In genomic region chr16:35195173-35195863, GRCh38 we compare ENCODE assay signal across 18 cellular contexts.
DNase-seq lines count a peak whose midpoint lies in the region; ATAC-seq, FAIRE-seq and TF ChIP-seq lines count a peak whose summit lies in the region.
"Had no signal": no experiment of that assay in that cellular context is flagged by ENCODE, and none has a peak within 500 bp of the region (broad histone marks: within the 10 kb centered on the region; RNA-seq: fewer than 3 reads in every experiment).

No MANE protein-coding gene starts in this region.

- no peaks in the 10 kb centered on the region for H3K79me2 ChIP-seq in OCI-LY1 (ENCODE audit: insufficient read depth, low read length)
- H3K79me2 ChIP-seq in K562 (ENCODE audit: control insufficient read depth, insufficient read depth, low read length) = no peaks in the 10 kb centered on the region

- H4K20me1 ChIP-seq in OCI-LY1 (ENCODE audit: insufficient read depth, low read length) (no peaks in the 10 kb centered on the region), K562 (replicated peaks; ENCODE audit: control insufficient read depth, insufficient read depth, low read length) (no peaks in the 10 kb centered on the region)

- ATAC-seq in K562 = no peak; the same call in 2 of the 3 replicates
- ATAC-seq: A549 had no signal

- H3K4me1 ChIP-seq in OCI-LY1 (ENCODE audit: insufficient read depth, low read length, severe bottlenecking) = no peaks in the 10 kb centered on the region
- H3K4me1 ChIP-seq in K562 (replicated peaks in 1 of 2; ENCODE audit: control insufficient read depth in 2 of 2, insufficient read depth in 2 of 2, low read length in 2 of 2) = no peaks in the 10 kb centered on the region
- no peaks in the 10 kb centered on the region for H3K4me1 ChIP-seq in vagina
- H3K4me1 ChIP-seq in right atrium auricular region = no peaks in the 10 kb centered on the region
- H3K4me1 ChIP-seq: A549, Peyer's patch had no signal

- no peak for TF ChIP-seq EP300 in K562 (IDR thresholded peaks at IDR 0.05; ENCODE audit: low read length)

- no peak overlapping the region for H2AFZ ChIP-seq in OCI-LY1 (ENCODE audit: low read length)
- no peak overlapping the region for H2AFZ ChIP-seq in K562 (ENCODE audit: low read depth, low read length)

- CTCF ChIA-PET in K562 (lab: Yijun Ruan, JAX; ENCODE audit: low intra/inter-chr PET ratio) = no interaction called here

- peak; percentile 5 for DNase-seq in NCI-H2227 (lab: John Stamatoyannopoulos, UW; ENCODE audit: unreplicated experiment)
- no peak for DNase-seq in NCI-H2227 treated with DMSO at 0.1 percent for 48 hours (lab: John Stamatoyannopoulos, UW)
- DNase-seq in K562 (ENCODE audit: extremely low read depth in 1 of 4, low spot score in 3 of 4) = peak in 1 of 4 experiments; percentile 24
- DNase-seq in vagina (ENCODE audit: extremely low spot score in 2 of 2) = peak; percentile 74 to 91
- DNase-seq in NCI-H2171 treated with DMSO at 0.1 percent for 48 hours (lab: John Stamatoyannopoulos, UW) = no peak
- no peak for DNase-seq in NCI-H446 (lab: John Stamatoyannopoulos, UW)
- no peak for DNase-seq in right atrium auricular region (ENCODE audit: low spot score)
- DNase-seq: DMS79, GDM1, KBM-7, NCI-H1105 treated with DMSO at 0.1 percent for 48 hours, NCI-H2081 treated with DMSO at 0.1 percent for 48 hours, Peyer's patch, SIG-M5 had no signal

- H3K9me1 ChIP-seq in K562 (ENCODE audit: control insufficient read depth, insufficient read depth, low read length) = no peaks in the 10 kb centered on the region

- H3K27ac ChIP-seq in OCI-LY1 (ENCODE audit: low read depth, low read length, poor library complexity, severe bottlenecking) = no peak overlapping the region
- H3K27ac ChIP-seq in K562 (ENCODE audit: extremely low read depth, low read depth, low read length) = no peak overlapping the region
- no peak overlapping the region for H3K27ac ChIP-seq in vagina
- H3K27ac ChIP-seq in right atrium auricular region = no peak overlapping the region
- H3K27ac ChIP-seq: A549, HL-60, Peyer's patch had no signal

- H3K27me3 ChIP-seq in OCI-LY1 (ENCODE audit: insufficient read depth, low read length) (no peaks in the 10 kb centered on the region), K562 (ENCODE audit: control insufficient read depth in 2 of 2, insufficient read depth in 2 of 2, low read length in 2 of 2) (no peaks in the 10 kb centered on the region), vagina (no peaks in the 10 kb centered on the region), right atrium auricular region (no peaks in the 10 kb centered on the region)
- H3K27me3 ChIP-seq: Peyer's patch had no signal

- in situ Hi-C loops in K562 (cut with MboI) = no loop called here

- H3K4me3 ChIP-seq in OCI-LY1 (ENCODE audit: low read depth, low read length, poor library complexity, severe bottlenecking) (no peak overlapping the region), K562 (no peak overlapping the region), vagina (no peak overlapping the region), right atrium auricular region (no peak overlapping the region)
- H3K4me3 ChIP-seq: A549, Peyer's patch had no signal

- POLR2A ChIA-PET in K562 (lab: Yijun Ruan, JAX) = no interaction called here

- H3K9ac ChIP-seq in OCI-LY1 (ENCODE audit: low read length) = no peak overlapping the region
- no peak overlapping the region for H3K9ac ChIP-seq in K562 (ENCODE audit: insufficient read depth in 1 of 2, low read depth in 2 of 2, low read length in 2 of 2)

- TF ChIP-seq POLR2A in K562 (conservative IDR thresholded peaks at IDR 0.05) (no peak), vagina (IDR thresholded peaks at IDR 0.05) (no peak)

- no peaks in the 10 kb centered on the region for H3K9me3 ChIP-seq in OCI-LY1 (ENCODE audit: low read length)
- H3K9me3 ChIP-seq in K562 (replicated peaks; ENCODE audit: control insufficient read depth, insufficient read depth, low read depth, low read length) = no peaks in the 10 kb centered on the region
- H3K9me3 ChIP-seq in vagina = no peaks in the 10 kb centered on the region
- no peaks in the 10 kb centered on the region for H3K9me3 ChIP-seq in right atrium auricular region
- H3K9me3 ChIP-seq: A549 had no signal

- no peak for FAIRE-seq in K562 (lab: Jason Lieb, UNC)
- FAIRE-seq: A549, GM12892 had no signal

- TF ChIP-seq CTCF in OCI-LY1 (IDR thresholded peaks at IDR 0.05; ENCODE audit: low read length) (peak; percentile 38), K562 (IDR thresholded peaks at IDR 0.05 in 2 of 3, conservative IDR thresholded peaks at IDR 0.05 in 1 of 3; ENCODE audit: insufficient read depth in 2 of 3, low read depth in 1 of 3, low read length in 3 of 3) (peak in 2 of 3 experiments; percentile 24 to 41; a peak in 2 of 6 replicates), vagina (IDR thresholded peaks at IDR 0.05) (no peak), right atrium auricular region (IDR thresholded peaks at IDR 0.05) (no peak)

- H3K36me3 ChIP-seq in OCI-LY1 (ENCODE audit: insufficient read depth, low read length) (no peaks in the 10 kb centered on the region), K562 (ENCODE audit: control insufficient read depth, insufficient read depth, low read length) (no peaks in the 10 kb centered on the region), vagina (no peaks in the 10 kb centered on the region), right atrium auricular region (no peaks in the 10 kb centered on the region)
- H3K36me3 ChIP-seq: Peyer's patch had no signal

- H3F3A ChIP-seq in OCI-LY1 (ENCODE audit: insufficient read depth, low read length) = no peaks in the 10 kb centered on the region

- no TSS peak for BruUV-seq in K562 (replicated peaks; lab: Mats Ljungman, UMichigan)

- TF ChIP-seq RAD21 in K562 (CRISPR knock-in tag; conservative IDR thresholded peaks at IDR 0.05 in 1 of 2, IDR thresholded peaks at IDR 0.05 in 1 of 2) = no peak

- H3K4me2 ChIP-seq in OCI-LY1 (ENCODE audit: low read length) = no peak overlapping the region
- H3K4me2 ChIP-seq in K562 (ENCODE audit: insufficient read depth, low read length) = no peak overlapping the region
- H3K4me2 ChIP-seq: A549 had no signal

- intact Hi-C loops in K562 (cut with micrococcal nuclease) = no loop called here
- intact Hi-C loops in vagina (cut with DNase I) = no loop called here

- WGBS in K562 (ENCODE audit: insufficient coverage, low coverage, missing lambda C conversion rate) = 0% methylated on average over 14 of the region's 29 CpGs

- no peaks in the 10 kb centered on the region for H3K9me2 ChIP-seq in OCI-LY1 (ENCODE audit: low read depth, low read length)

TF ChIP-seq in K562, 482 proteins besides CTCF, POLR2A, EP300 and RAD21:
- TF ChIP-seq KLF1 (tag; IDR thresholded peaks at IDR 0.05) (peak; percentile 91), ZNF444 (CRISPR knock-in tag; IDR thresholded peaks at IDR 0.05) (no peak)

Comparison
In these comparisons a context has a peak if more than half of its experiments do, and no peak if none do; other contexts are left out.
1. DNase-seq: peak in NCI-H2227 (single experiment) and vagina (2 of 2); none in NCI-H2227 treated with DMSO at 0.1 percent for 48 hours (single experiment), NCI-H2171 treated with DMSO at 0.1 percent for 48 hours (single experiment), NCI-H446 (0 of 2) and right atrium auricular region (single experiment).
2. CTCF ChIP-seq: peak in OCI-LY1 (single experiment) and K562 (2 of 3); none in vagina (0 of 3) and right atrium auricular region (0 of 2).